Comparison of ENCODE assay signal across 18 cellular contexts in the genomic region with DNA sequence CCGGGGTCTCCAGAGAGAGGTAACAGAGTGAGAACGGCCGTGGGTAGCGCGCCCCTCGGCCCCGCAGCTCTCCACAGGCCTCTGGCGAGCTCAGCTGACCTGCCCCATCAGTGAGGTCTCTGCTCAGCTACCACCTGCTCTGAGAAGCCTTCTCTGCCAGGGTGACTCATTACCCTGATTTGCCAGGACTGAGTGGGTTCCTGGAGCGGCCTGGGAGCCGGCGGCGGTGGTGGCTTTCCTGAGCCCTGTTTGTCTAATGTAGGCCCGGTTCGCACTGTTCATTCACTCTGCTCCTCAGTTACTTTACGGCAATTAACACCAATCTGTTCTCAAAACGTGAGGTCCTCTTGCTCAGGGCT.
A peak's percentile ranks its signal among the peaks of the same experiment; 100 is the strongest.
DNase-seq lines count a peak whose midpoint lies in the region; ATAC-seq and TF ChIP-seq lines count a peak whose summit lies in the region.
"Had no signal": no experiment of that assay in that cellular context is flagged by ENCODE, and none has a peak within 500 bp of the region (broad histone marks: within the 10 kb centered on the region; RNA-seq: fewer than 3 reads in every experiment).

No MANE protein-coding gene starts in this region.

- CTCF ChIA-PET in A673 (lab: Charles Lee), result no interaction called here

- POLR2A ChIA-PET in A673 (lab: Charles Lee; ENCODE audit: low non-redundant PET), result no interaction called here

- H3K36me3 ChIP-seq in ES-I3 (ENCODE audit: insufficient read depth, low read length) (no peaks in the 10 kb centered on the region), brain microvascular endothelial cell (replicated peaks) (no peaks in the 10 kb centered on the region), A673 (ENCODE audit: insufficient read depth, low read length, poor library complexity, severe bottlenecking) (no peaks in the 10 kb centered on the region)
- H3K36me3 ChIP-seq: adrenal gland had no signal

- in situ Hi-C loops in brain microvascular endothelial cell (cut with HindIII; ENCODE audit: low pct_ligation_motif_present, low sequenced_read_pairs), result no loop called here

- no peak overlapping the region for H3K27ac ChIP-seq in brain microvascular endothelial cell
- no peak overlapping the region for H3K27ac ChIP-seq in A673 (ENCODE audit: low read depth, low read length, poor library complexity, severe bottlenecking)
- H3K27ac ChIP-seq: adrenal gland, hepatocyte, VCaP had no signal

- H3K9me3 ChIP-seq in ES-I3 (ENCODE audit: control insufficient read depth, insufficient read depth, low read length) (no peaks in the 10 kb centered on the region), A673 (ENCODE audit: low read depth, low read length, poor library complexity, severe bottlenecking) (no peaks in the 10 kb centered on the region)

- BruUV-seq in A673 (replicated peaks; lab: Mats Ljungman, UMichigan), result no TSS peak

- H3K4me1 Mint-ChIP-seq in T-helper 1 cell treated with Interleukin-12 subunit alpha and Interleukin-12 subunit beta and Interleukin-4 antibody, amounts not matched to agents 30 μg/mL and 1 μg/mL, for 36 hours (ENCODE audit: low read depth), result no peaks in the 10 kb centered on the region
- H3K4me1 Mint-ChIP-seq in nephron progenitor cell, result peaks cover 6% of the 10 kb centered on the region
- H3K4me1 Mint-ChIP-seq: central memory CD8-positive, alpha-beta T cell; nephron had no signal

- intact Hi-C loops in A673 (cut with micrococcal nuclease; ENCODE audit: unreplicated experiment), result no loop called here

- ATAC-seq in GM18511 (IDR thresholded peaks at IDR 0.05; ENCODE audit: unreplicated experiment) (no peak), GM18861 (IDR thresholded peaks at IDR 0.05; ENCODE audit: unreplicated experiment) (no peak)

- TF ChIP-seq CTCF in brain microvascular endothelial cell (IDR thresholded peaks at IDR 0.05; ENCODE audit: low read depth, low read length, missing control alignments), result no peak
- no peak for TF ChIP-seq CTCF in nephron progenitor cell (IDR thresholded peaks at IDR 0.05)
- TF ChIP-seq CTCF in A673 (conservative IDR thresholded peaks at IDR 0.05; ENCODE audit: low read depth, low read length), result no peak

- no peaks in the 10 kb centered on the region for H3K36me3 Mint-ChIP-seq in T-helper 1 cell treated with Interleukin-12 subunit alpha and Interleukin-12 subunit beta and Interleukin-4 antibody, amounts not matched to agents 30 μg/mL and 1 μg/mL, for 36 hours (ENCODE audit: low read depth)
- H3K36me3 Mint-ChIP-seq in nephron progenitor cell (ENCODE audit: low read depth), result no peaks in the 10 kb centered on the region

- no peaks in the 10 kb centered on the region for H3K27me3 ChIP-seq in brain microvascular endothelial cell (replicated peaks)
- no peaks in the 10 kb centered on the region for H3K27me3 ChIP-seq in A673 (replicated peaks; ENCODE audit: insufficient read depth, low read depth, low read length, poor library complexity)
- H3K27me3 ChIP-seq: adrenal gland, hepatocyte had no signal

- DNase-seq in T-helper 1 cell (no peak), brain microvascular endothelial cell (no peak), nephron progenitor cell (no peak), A673 (ENCODE audit: low spot score) (no peak)
- DNase-seq: DMS53; effector CD4-positive, alpha-beta T cell; mesendoderm; NCI-H2171 had no signal

- H3K4me3 Mint-ChIP-seq in T-helper 1 cell treated with Interleukin-12 subunit alpha and Interleukin-12 subunit beta and Interleukin-4 antibody, amounts not matched to agents 30 μg/mL and 1 μg/mL, for 36 hours, result peak overlapping the region; percentile 58
- no peak overlapping the region for H3K4me3 Mint-ChIP-seq in nephron progenitor cell
- H3K4me3 Mint-ChIP-seq: central memory CD8-positive, alpha-beta T cell; nephron had no signal

- H3K4me1 ChIP-seq in ES-I3 (ENCODE audit: insufficient read depth, low read length) (no peaks in the 10 kb centered on the region; the same call in 1 of the 2 replicates), A673 (ENCODE audit: insufficient read depth, low read length, poor library complexity, severe bottlenecking) (no peaks in the 10 kb centered on the region)
- H3K4me1 ChIP-seq: adrenal gland had no signal

- H3K27me3 Mint-ChIP-seq in T-helper 1 cell treated with Interleukin-12 subunit alpha and Interleukin-12 subunit beta and Interleukin-4 antibody, amounts not matched to agents 30 μg/mL and 1 μg/mL, for 36 hours (ENCODE audit: low read depth), result no peaks in the 10 kb centered on the region
- H3K27me3 Mint-ChIP-seq in nephron progenitor cell (ENCODE audit: low read depth, poor library complexity), result peaks cover 39% of the 10 kb centered on the region

- no peaks in the 10 kb centered on the region for H3K9me3 Mint-ChIP-seq in T-helper 1 cell treated with Interleukin-12 subunit alpha and Interleukin-12 subunit beta and Interleukin-4 antibody, amounts not matched to agents 30 μg/mL and 1 μg/mL, for 36 hours
- H3K9me3 Mint-ChIP-seq in nephron progenitor cell, result peaks cover 7% of the 10 kb centered on the region
- H3K9me3 Mint-ChIP-seq: central memory CD8-positive, alpha-beta T cell had no signal

- peak overlapping the region; percentile 42 for H3K4me3 ChIP-seq in brain microvascular endothelial cell (ENCODE audit: low read depth, low read length)
- no peak overlapping the region for H3K4me3 ChIP-seq in A673 (ENCODE audit: low read depth, low read length, poor library complexity, severe bottlenecking)
- H3K4me3 ChIP-seq: adrenal gland, hepatocyte had no signal

- peak overlapping the region; percentile 52 for H3K9ac ChIP-seq in ES-I3 (ENCODE audit: low read depth, low read length)

- no peak overlapping the region for H3K27ac Mint-ChIP-seq in T-helper 1 cell treated with Interleukin-12 subunit alpha and Interleukin-12 subunit beta and Interleukin-4 antibody, amounts not matched to agents 30 μg/mL and 1 μg/mL, for 36 hours
- H3K27ac Mint-ChIP-seq in nephron progenitor cell, result peak overlapping the region; percentile 9
- H3K27ac Mint-ChIP-seq: nephron, progenitor cell of endocrine pancreas had no signal
